Comparison of ENCODE assay signal across 11 cellular contexts in the genomic region with DNA sequence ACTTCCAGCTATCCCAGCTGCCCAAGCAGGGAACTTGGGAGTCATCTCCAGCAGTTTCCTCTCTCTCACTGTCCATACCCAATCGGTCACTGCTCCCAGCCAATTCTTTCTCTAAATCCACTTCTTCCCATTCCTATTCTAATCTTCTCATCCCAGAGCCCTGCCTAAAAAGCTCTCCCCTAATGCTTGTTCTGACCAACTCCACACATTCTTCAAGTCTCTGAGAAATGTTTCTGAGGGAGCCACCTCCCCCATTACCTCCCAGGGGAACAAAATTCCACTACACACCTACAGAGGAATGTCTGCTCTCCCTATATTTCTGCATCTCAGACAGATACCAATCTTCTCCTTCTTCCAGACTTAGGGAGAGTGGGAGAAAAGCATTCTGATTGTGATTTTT. TPM values are rescaled to one million over a fixed set of nuclear protein-coding genes. Genes with fewer than 3 reads are reported as not detected.
"Had no signal": no experiment of that assay in that cellular context is flagged by ENCODE, and none has a peak within 500 bp of the region (broad histone marks: within the 10 kb centered on the region; RNA-seq: fewer than 3 reads in every experiment).

No MANE protein-coding gene starts in this region.

- H3K36me3 ChIP-seq: HAP-1 had no signal

- H3K4me3 ChIP-seq: HAP-1 had no signal

- H3K9me3 ChIP-seq: HAP-1 had no signal

- H3K4me1 ChIP-seq: HAP-1 had no signal

- ATAC-seq: HCT116, HepG2 had no signal

- H3K36me3 Mint-ChIP-seq: IgD-negative memory B cell had no signal

- H3K9me3 Mint-ChIP-seq: HFFc6 had no signal

- H3K4me3 Mint-ChIP-seq: HFFc6, IgD-negative memory B cell had no signal

- DNase-seq: GOT3, H7, HFFc6, KBM-7 had no signal

- H3K27ac ChIP-seq: HL-60 had no signal

- H3K4me1 Mint-ChIP-seq: IgD-negative memory B cell had no signal

- H3K27ac Mint-ChIP-seq: HFFc6, IgD-negative memory B cell had no signal

RNA-seq across cellular contexts. Expression of gene SLC17A4, which starts 14.0 kb away (rescaled TPM):
- total RNA-seq: H4, H7, HFFc6, HT1080 had no signal
- polyA plus RNA-seq: HepG2, IgD-negative memory B cell had no signal
